In the genomic region with DNA sequence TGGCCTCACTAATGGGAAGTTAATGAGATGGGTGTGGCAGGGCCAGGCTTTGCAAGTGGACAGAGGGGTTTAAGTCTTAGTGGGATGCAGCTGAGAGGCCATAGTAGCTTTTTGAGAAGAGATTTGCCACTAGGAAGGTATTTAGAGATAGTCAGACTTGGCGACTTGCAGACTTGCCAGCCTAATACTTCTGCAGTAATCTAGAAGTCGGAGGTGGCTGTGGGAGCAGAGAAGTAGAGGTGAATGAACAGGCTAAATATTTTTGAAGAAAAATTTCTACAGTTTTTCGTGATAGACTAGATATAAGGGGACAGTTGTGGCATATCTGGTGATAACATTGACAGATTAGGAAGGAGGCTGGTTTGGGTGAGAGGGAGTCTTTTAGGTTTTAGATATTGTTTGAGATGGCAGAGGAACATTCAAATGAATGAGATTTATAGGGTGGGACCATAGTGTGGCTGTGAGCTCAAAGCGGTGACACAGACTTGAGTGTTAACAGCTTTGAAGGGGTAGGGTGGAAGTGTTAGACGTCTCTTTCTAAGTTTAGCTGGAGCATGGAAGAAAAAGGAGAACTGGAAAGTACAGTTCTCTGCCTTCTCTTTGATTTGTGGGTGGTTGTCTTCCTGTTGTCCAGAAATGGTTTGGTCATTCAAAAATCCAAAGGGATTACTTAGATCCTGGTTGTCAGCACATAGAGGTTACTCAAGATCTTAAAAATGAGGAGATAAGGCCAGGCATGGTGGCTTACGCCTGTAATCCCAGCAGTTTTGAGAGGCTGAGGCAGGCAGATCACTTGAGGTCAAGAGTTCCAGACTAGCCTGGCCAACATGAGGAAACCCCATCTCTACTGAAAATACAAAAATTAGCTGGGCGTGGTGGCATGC, we compare ENCODE assay signal across 20 cellular contexts. TPM values are rescaled to one million over a fixed set of nuclear protein-coding genes. Genes with fewer than 3 reads are reported as not detected.
DNase-seq lines count a peak whose midpoint lies in the region; ATAC-seq and TF ChIP-seq lines count a peak whose summit lies in the region.
"Had no signal": no experiment of that assay in that cellular context is flagged by ENCODE, and none has a peak within 500 bp of the region (broad histone marks: within the 10 kb centered on the region; RNA-seq: fewer than 3 reads in every experiment).

No MANE protein-coding gene starts in this region.

- no peak for DNase-seq in activated CD8-positive, alpha-beta memory T cell treated with anti-CD3 and anti-CD28 coated beads, Interleukin-2, amount 10 ng/mL, durations not matched to agents 7 days and 5 days
- DNase-seq in activated CD8-positive, alpha-beta memory T cell treated with anti-CD3 and anti-CD28 coated beads for 24 hours: no peak
- DNase-seq in CD8-positive, alpha-beta T cell: no peak
- DNase-seq in activated naive CD8-positive, alpha-beta T cell treated with anti-CD3 and anti-CD28 coated beads for 36 hours: no peak
- no peak for DNase-seq in mucosa of descending colon
- no peak for DNase-seq in RPMI8226
- DNase-seq in SJCRH30: no peak
- DNase-seq: activated CD4-positive, alpha-beta T cell treated with anti-CD3 and anti-CD28 coated beads, Interleukin-2, amount 50 U/mL, for 1 hour; activated T-cell treated with anti-CD3 and anti-CD28 coated beads for 4 hours; BE2C; dorsolateral prefrontal cortex; NCI-H1436; NCI-H526 treated with DMSO at 0.1 percent for 48 hours; right lobe of liver; testis had no signal

- H3K4me3 ChIP-seq in CD8-positive, alpha-beta T cell (ENCODE audit: low read depth, low read length): no peak overlapping the region
- no peak overlapping the region for H3K4me3 ChIP-seq in mucosa of descending colon
- H3K4me3 ChIP-seq in SJCRH30: no peak overlapping the region
- H3K4me3 ChIP-seq: dorsolateral prefrontal cortex, hepatocyte, lung, right lobe of liver, SJSA1, testis had no signal

- peaks cover 63% of the 10 kb centered on the region for H3K36me3 ChIP-seq in CD8-positive, alpha-beta T cell (ENCODE audit: insufficient read depth, low read length)
- H3K36me3 ChIP-seq in mucosa of descending colon (ENCODE audit: low read depth): no peaks in the 10 kb centered on the region
- peaks cover 67% of the 10 kb centered on the region for H3K36me3 ChIP-seq in SJCRH30

- no peak overlapping the region for H3K4me3 Mint-ChIP-seq in activated CD8-positive, alpha-beta memory T cell treated with anti-CD3 and anti-CD28 coated beads, Interleukin-2, amount 10 ng/mL, durations not matched to agents 7 days and 5 days
- H3K4me3 Mint-ChIP-seq in CD8-positive, alpha-beta T cell: no peak overlapping the region
- H3K4me3 Mint-ChIP-seq in activated naive CD8-positive, alpha-beta T cell treated with anti-CD3 and anti-CD28 coated beads for 36 hours: no peak overlapping the region

- intact Hi-C loops in CD8-positive, alpha-beta T cell (cut with DNase I, micrococcal nuclease): no loop called here
- intact Hi-C loops in mucosa of descending colon (cut with DNase I, micrococcal nuclease): no loop called here

- H3K27me3 Mint-ChIP-seq in activated CD8-positive, alpha-beta memory T cell treated with anti-CD3 and anti-CD28 coated beads, Interleukin-2, amount 10 ng/mL, durations not matched to agents 7 days and 5 days: no peaks in the 10 kb centered on the region
- H3K27me3 Mint-ChIP-seq in CD8-positive, alpha-beta T cell (ENCODE audit: low read depth): no peaks in the 10 kb centered on the region
- no peaks in the 10 kb centered on the region for H3K27me3 Mint-ChIP-seq in activated naive CD8-positive, alpha-beta T cell treated with anti-CD3 and anti-CD28 coated beads for 36 hours

- no peaks in the 10 kb centered on the region for H3K27me3 ChIP-seq in CD8-positive, alpha-beta T cell (ENCODE audit: insufficient read depth, low read length)
- H3K27me3 ChIP-seq in SJCRH30: no peaks in the 10 kb centered on the region
- H3K27me3 ChIP-seq: BE2C, dorsolateral prefrontal cortex, hepatocyte, right lobe of liver, SJSA1, testis had no signal

- H3K4me1 ChIP-seq in CD8-positive, alpha-beta T cell (ENCODE audit: insufficient read depth, low read length): no peaks in the 10 kb centered on the region
- H3K4me1 ChIP-seq in mucosa of descending colon (ENCODE audit: low read depth): no peaks in the 10 kb centered on the region
- no peaks in the 10 kb centered on the region for H3K4me1 ChIP-seq in SJCRH30
- H3K4me1 ChIP-seq: BE2C, right lobe of liver, SJSA1, testis had no signal

- CTCF ChIA-PET in activated CD8-positive, alpha-beta memory T cell treated with anti-CD3 and anti-CD28 coated beads, Interleukin-2, amount 10 ng/mL, durations not matched to agents 7 days and 5 days (lab: Charles Lee): no interaction called here
- CTCF ChIA-PET in CD8-positive, alpha-beta T cell (lab: Charles Lee): no interaction called here

- no peak for ATAC-seq in activated CD8-positive, alpha-beta memory T cell treated with anti-CD3 and anti-CD28 coated beads, Interleukin-2, amount 10 ng/mL, durations not matched to agents 7 days and 5 days
- no peak for ATAC-seq in CD8-positive, alpha-beta T cell
- ATAC-seq in mucosa of descending colon (peak; percentile 7), HG03378 (IDR thresholded peaks at IDR 0.05; ENCODE audit: unreplicated experiment) (no peak)

- H3K9me3 Mint-ChIP-seq in activated CD8-positive, alpha-beta memory T cell treated with anti-CD3 and anti-CD28 coated beads, Interleukin-2, amount 10 ng/mL, durations not matched to agents 7 days and 5 days (ENCODE audit: low read depth): no peaks in the 10 kb centered on the region
- H3K9me3 Mint-ChIP-seq in CD8-positive, alpha-beta T cell: no peaks in the 10 kb centered on the region
- H3K9me3 Mint-ChIP-seq in activated naive CD8-positive, alpha-beta T cell treated with anti-CD3 and anti-CD28 coated beads for 36 hours: no peaks in the 10 kb centered on the region

- no peaks in the 10 kb centered on the region for H3K9me3 ChIP-seq in CD8-positive, alpha-beta T cell (ENCODE audit: low read length)
- no peaks in the 10 kb centered on the region for H3K9me3 ChIP-seq in mucosa of descending colon
- no peaks in the 10 kb centered on the region for H3K9me3 ChIP-seq in SJCRH30 (replicated peaks)
- H3K9me3 ChIP-seq: BE2C, right lobe of liver, SJSA1, testis had no signal

- H3K27ac Mint-ChIP-seq in activated CD8-positive, alpha-beta memory T cell treated with anti-CD3 and anti-CD28 coated beads, Interleukin-2, amount 10 ng/mL, durations not matched to agents 7 days and 5 days: peak overlapping the region; percentile 25
- peak overlapping the region; percentile 25 for H3K27ac Mint-ChIP-seq in CD8-positive, alpha-beta T cell
- peak overlapping the region; percentile 15 for H3K27ac Mint-ChIP-seq in activated naive CD8-positive, alpha-beta T cell treated with anti-CD3 and anti-CD28 coated beads for 36 hours

- no peak for TF ChIP-seq CTCF in CD8-positive, alpha-beta T cell (IDR thresholded peaks at IDR 0.05)
- no peak for TF ChIP-seq CTCF in mucosa of descending colon (IDR thresholded peaks at IDR 0.05)

- H3K36me3 Mint-ChIP-seq in activated CD8-positive, alpha-beta memory T cell treated with anti-CD3 and anti-CD28 coated beads, Interleukin-2, amount 10 ng/mL, durations not matched to agents 7 days and 5 days: peaks cover 47% of the 10 kb centered on the region
- peaks cover 89% of the 10 kb centered on the region for H3K36me3 Mint-ChIP-seq in CD8-positive, alpha-beta T cell
- peaks cover 25% of the 10 kb centered on the region for H3K36me3 Mint-ChIP-seq in activated naive CD8-positive, alpha-beta T cell treated with anti-CD3 and anti-CD28 coated beads for 36 hours

- POLR2A ChIA-PET in CD8-positive, alpha-beta T cell (lab: Charles Lee): no interaction called here

- H3K27ac ChIP-seq in CD8-positive, alpha-beta T cell (ENCODE audit: low read depth, low read length): no peak overlapping the region
- H3K27ac ChIP-seq in SJCRH30: no peak overlapping the region
- H3K27ac ChIP-seq: hepatocyte, right lobe of liver, SJSA1, testis, VCaP had no signal

- no peaks in the 10 kb centered on the region for H3K4me1 Mint-ChIP-seq in activated CD8-positive, alpha-beta memory T cell treated with anti-CD3 and anti-CD28 coated beads, Interleukin-2, amount 10 ng/mL, durations not matched to agents 7 days and 5 days
- H3K4me1 Mint-ChIP-seq in CD8-positive, alpha-beta T cell (ENCODE audit: low read depth): no peaks in the 10 kb centered on the region
- H3K4me1 Mint-ChIP-seq in activated naive CD8-positive, alpha-beta T cell treated with anti-CD3 and anti-CD28 coated beads for 36 hours: no peaks in the 10 kb centered on the region

RNA-seq across cellular contexts. Expression of a gene that starts 44.9 kb away (rescaled TPM):
- total RNA-seq in activated CD8-positive, alpha-beta memory T cell treated with anti-CD3 and anti-CD28 coated beads, Interleukin-2, amount 10 ng/mL, durations not matched to agents 7 days and 5 days: 10 to 100 TPM; 48.1 to 49.6 TPM
- total RNA-seq in CD8-positive, alpha-beta T cell: 10 to 100 TPM; 65.6 to 68.0 TPM
- total RNA-seq in activated naive CD8-positive, alpha-beta T cell treated with anti-CD3 and anti-CD28 coated beads for 36 hours: 10 to 100 TPM; 73.7 to 75.0 TPM
- 10 to 100 TPM; 64.0 to 86.3 (median 82.0) TPM for total RNA-seq in mucosa of descending colon
- total RNA-seq in SJCRH30 (2014; rRNA removed; shearing (Covaris generic)): 43.3 and 50.3 TPM in 2 replicates
